In the genomic region with DNA sequence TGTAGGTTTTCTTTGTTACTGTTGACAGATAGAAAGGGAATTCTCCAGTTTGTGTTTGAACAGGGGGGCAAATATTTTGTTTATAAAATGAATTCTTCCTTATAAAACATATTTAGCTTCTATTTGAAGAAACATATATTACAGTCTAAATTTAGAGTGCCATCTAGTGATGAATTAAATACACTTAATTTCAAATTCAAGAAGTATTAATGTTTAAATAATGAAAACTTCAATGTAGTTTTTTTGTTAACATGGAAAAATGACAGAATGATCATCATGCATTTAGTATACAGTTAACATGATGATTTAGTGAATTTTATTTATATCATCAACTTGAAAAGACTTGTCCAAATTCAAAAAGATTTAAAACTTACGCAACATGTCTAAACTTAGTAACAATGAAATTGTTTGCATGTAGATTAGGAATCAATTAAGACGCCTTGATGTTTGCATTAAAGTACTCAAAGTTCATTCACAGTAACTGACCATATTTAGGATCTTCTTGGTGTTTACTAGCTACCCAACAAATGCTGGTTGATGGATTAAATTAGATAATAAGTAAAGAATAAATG, we compare ENCODE assay signal across 19 cellular contexts.
A peak's percentile ranks its signal among the peaks of the same experiment; 100 is the strongest.
DNase-seq lines count a peak whose midpoint lies in the region; ATAC-seq and TF ChIP-seq lines count a peak whose summit lies in the region.
"Had no signal": no experiment of that assay in that cellular context is flagged by ENCODE, and none has a peak within 500 bp of the region (broad histone marks: within the 10 kb centered on the region; RNA-seq: fewer than 3 reads in every experiment).

No MANE protein-coding gene starts in this region.

- CTCF ChIA-PET in MCF 10A (lab: Yijun Ruan, JAX), result interaction anchor here (0.8 kb wide), 1 partner anchor 86 kb away, joined by 4 read pairs; no protein-coding TSS in a partner anchor
- CTCF ChIA-PET in CD4-positive, alpha-beta memory T cell (lab: Charles Lee; ENCODE audit: partially characterized antibody), result no interaction called here
- CTCF ChIA-PET in CD4-positive, alpha-beta T cell (lab: Charles Lee), result no interaction called here

- TF ChIP-seq CTCF in MCF 10A (IDR thresholded peaks at IDR 0.05; ENCODE audit: unreplicated experiment) (peak; percentile 27), breast epithelium (IDR thresholded peaks at IDR 0.05) (no peak), dorsolateral prefrontal cortex (IDR thresholded peaks at IDR 0.05 in 54 of 56, conservative IDR thresholded peaks at IDR 0.05 in 2 of 56; ENCODE audit: low read depth in 1 of 56, partially characterized antibody in 56 of 56) (peak in 42 of 56 donors; percentile 12 to 61 (median 35)), thoracic aorta (IDR thresholded peaks at IDR 0.05) (peak; percentile 15), endodermal cell (conservative IDR thresholded peaks at IDR 0.05) (no peak)
- no peak for TF ChIP-seq CTCF in CD4-positive, alpha-beta T cell (IDR thresholded peaks at IDR 0.05)

- no peak overlapping the region for H3K9ac ChIP-seq in endodermal cell (ENCODE audit: extremely low read depth, low read length, poor library complexity, severe bottlenecking)

- POLR2A ChIA-PET in MCF 10A (lab: Yijun Ruan, JAX), result no interaction called here
- POLR2A ChIA-PET in CD4-positive, alpha-beta memory T cell (lab: Charles Lee; ENCODE audit: partially characterized antibody), result no interaction called here
- POLR2A ChIA-PET in CD4-positive, alpha-beta T cell (lab: Charles Lee), result no interaction called here

- H3K27ac ChIP-seq in breast epithelium, result no peak overlapping the region
- no peak overlapping the region for H3K27ac ChIP-seq in dorsolateral prefrontal cortex
- no peak overlapping the region for H3K27ac ChIP-seq in thoracic aorta
- H3K27ac ChIP-seq in endodermal cell (ENCODE audit: low read depth, low read length), result no peak overlapping the region
- H3K27ac ChIP-seq in CD4-positive, alpha-beta memory T cell (ENCODE audit: low read depth, low read length), result no peak overlapping the region
- H3K27ac ChIP-seq in CD4-positive, alpha-beta T cell (ENCODE audit: low read depth, low read length), result no peak overlapping the region
- H3K27ac ChIP-seq: uterus had no signal

- H3K4me1 ChIP-seq in breast epithelium, result no peaks in the 10 kb centered on the region
- peaks cover 25 to 26% of the 10 kb centered on the region in 2 donors for H3K4me1 ChIP-seq in thoracic aorta (ENCODE audit: control insufficient read depth in 1 of 2, low read depth in 2 of 2)
- H3K4me1 ChIP-seq in endodermal cell (ENCODE audit: control insufficient read depth, insufficient read depth, low read length), result no peaks in the 10 kb centered on the region
- H3K4me1 ChIP-seq in CD4-positive, alpha-beta memory T cell (ENCODE audit: insufficient read depth, low read length), result no peaks in the 10 kb centered on the region
- H3K4me1 ChIP-seq: uterus had no signal

- H3K4me3 Mint-ChIP-seq in MCF 10A (ENCODE audit: unreplicated experiment), result no peak overlapping the region
- no peak overlapping the region for H3K4me3 Mint-ChIP-seq in endodermal cell
- no peak overlapping the region for H3K4me3 Mint-ChIP-seq in CD4-positive, alpha-beta memory T cell
- no peak overlapping the region for H3K4me3 Mint-ChIP-seq in CD4-positive, alpha-beta T cell
- H3K4me3 Mint-ChIP-seq: activated T-helper 17 cell treated with anti-CD3 and anti-CD28 coated beads, Interleukin-2, amount 50 U/mL, for 72 hours; stimulated activated memory B cell treated with anti-CD40 and anti-IgM and Interleukin-4, amounts not matched to agents 10 μg/mL and 1 μg/mL and 100 μg/mL, for 72 hours had no signal

- H3K27ac Mint-ChIP-seq in MCF 10A (ENCODE audit: low read depth, unreplicated experiment), result no peak overlapping the region
- no peak overlapping the region for H3K27ac Mint-ChIP-seq in endodermal cell
- no peak overlapping the region for H3K27ac Mint-ChIP-seq in CD4-positive, alpha-beta memory T cell
- no peak overlapping the region for H3K27ac Mint-ChIP-seq in CD4-positive, alpha-beta T cell
- H3K27ac Mint-ChIP-seq: activated T-helper 17 cell treated with anti-CD3 and anti-CD28 coated beads, Interleukin-2, amount 50 U/mL, for 72 hours; stimulated activated memory B cell treated with anti-CD40 and anti-IgM and Interleukin-4, amounts not matched to agents 10 μg/mL and 1 μg/mL and 100 μg/mL, for 72 hours had no signal

- no TSS peak for BruUV-seq in MCF 10A (replicated peaks; lab: Mats Ljungman, UMichigan)

- intact Hi-C loops in MCF 10A (cut with micrococcal nuclease) (no loop called here), breast epithelium (cut with DNase I; ENCODE audit: low total_unique reads) (no loop called here), dorsolateral prefrontal cortex (cut with DNase I) (no loop called here)
- intact Hi-C loops in CD4-positive, alpha-beta memory T cell (cut with micrococcal nuclease), result no loop called here
- intact Hi-C loops in CD4-positive, alpha-beta T cell (cut with DNase I, micrococcal nuclease), result no loop called here

- H3K36me3 Mint-ChIP-seq in MCF 10A (ENCODE audit: insufficient read depth, unreplicated experiment) (peaks cover 7% of the 10 kb centered on the region), endodermal cell (ENCODE audit: low read depth) (no peaks in the 10 kb centered on the region)
- no peaks in the 10 kb centered on the region for H3K36me3 Mint-ChIP-seq in CD4-positive, alpha-beta memory T cell
- no peaks in the 10 kb centered on the region for H3K36me3 Mint-ChIP-seq in CD4-positive, alpha-beta T cell (ENCODE audit: low read depth)
- H3K36me3 Mint-ChIP-seq: stimulated activated memory B cell treated with anti-CD40 and anti-IgM and Interleukin-4, amounts not matched to agents 10 μg/mL and 1 μg/mL and 100 μg/mL, for 72 hours had no signal

- H3K36me3 ChIP-seq in breast epithelium (no peaks in the 10 kb centered on the region), thoracic aorta (no peaks in the 10 kb centered on the region), endodermal cell (ENCODE audit: control insufficient read depth, insufficient read depth, low read length) (no peaks in the 10 kb centered on the region)
- H3K36me3 ChIP-seq in CD4-positive, alpha-beta memory T cell (ENCODE audit: insufficient read depth, low read length), result no peaks in the 10 kb centered on the region
- H3K36me3 ChIP-seq: MG63, uterus had no signal

- H3K4me1 Mint-ChIP-seq in MCF 10A (ENCODE audit: insufficient read depth, unreplicated experiment), result no peaks in the 10 kb centered on the region
- H3K4me1 Mint-ChIP-seq in endodermal cell, result no peaks in the 10 kb centered on the region
- no peaks in the 10 kb centered on the region for H3K4me1 Mint-ChIP-seq in CD4-positive, alpha-beta memory T cell
- no peaks in the 10 kb centered on the region for H3K4me1 Mint-ChIP-seq in CD4-positive, alpha-beta T cell (ENCODE audit: low read depth)
- H3K4me1 Mint-ChIP-seq: activated T-helper 17 cell treated with anti-CD3 and anti-CD28 coated beads, Interleukin-2, amount 50 U/mL, for 72 hours; stimulated activated memory B cell treated with anti-CD40 and anti-IgM and Interleukin-4, amounts not matched to agents 10 μg/mL and 1 μg/mL and 100 μg/mL, for 72 hours had no signal

- DNase-seq in MCF 10A (ENCODE audit: unreplicated experiment) (peak; percentile 6), breast epithelium (ENCODE audit: low spot score in 2 of 2) (no peak), NCI-H69 (lab: John Stamatoyannopoulos, UW) (peak; percentile 2), dorsolateral prefrontal cortex (no peak), thoracic aorta (ENCODE audit: low spot score) (no peak), endodermal cell (no peak)
- no peak for DNase-seq in CD4-positive, alpha-beta memory T cell
- DNase-seq in CD4-positive, alpha-beta T cell, result no peak
- DNase-seq: activated CD4-positive, alpha-beta T cell treated with anti-CD3 and anti-CD28 coated beads, Interleukin-2, amount 50 U/mL, for 4 hours; aorta; C1 segment of cervical spinal cord; effector memory CD4-positive, alpha-beta T cell; H7; left colon; MG63; stimulated activated CD4-positive, alpha-beta T cell treated with anti-CD3 and anti-CD28 coated beads, Interleukin-4, amount 100 ng/mL, for 24 hours; uterus had no signal

- TF ChIP-seq POLR2A in breast epithelium (IDR thresholded peaks at IDR 0.05), result no peak

- no peak for ATAC-seq in thoracic aorta (ENCODE audit: insufficient number of reproducible peaks, low FRiP score, low read depth)
- no peak for ATAC-seq in CD4-positive, alpha-beta T cell (ENCODE audit: poor library complexity)
- ATAC-seq: activated T-helper 17 cell treated with anti-CD3 and anti-CD28 coated beads, Interleukin-2, amount 50 U/mL, for 72 hours; left colon; stimulated activated memory B cell treated with anti-CD40 and anti-IgM and Interleukin-4, amounts not matched to agents 10 μg/mL and 1 μg/mL and 100 μg/mL, for 72 hours had no signal

- H3K27me3 Mint-ChIP-seq in MCF 10A (ENCODE audit: insufficient read depth, unreplicated experiment) (no peaks in the 10 kb centered on the region), endodermal cell (ENCODE audit: insufficient read depth) (no peaks in the 10 kb centered on the region)
- H3K27me3 Mint-ChIP-seq in CD4-positive, alpha-beta memory T cell, result no peaks in the 10 kb centered on the region
- H3K27me3 Mint-ChIP-seq in CD4-positive, alpha-beta T cell, result no peaks in the 10 kb centered on the region
- H3K27me3 Mint-ChIP-seq: activated T-helper 17 cell treated with anti-CD3 and anti-CD28 coated beads, Interleukin-2, amount 50 U/mL, for 72 hours; stimulated activated memory B cell treated with anti-CD40 and anti-IgM and Interleukin-4, amounts not matched to agents 10 μg/mL and 1 μg/mL and 100 μg/mL, for 72 hours had no signal

- H3K4me3 ChIP-seq in breast epithelium (no peak overlapping the region), dorsolateral prefrontal cortex (no peak overlapping the region), thoracic aorta (no peak overlapping the region), endodermal cell (ENCODE audit: low read length) (no peak overlapping the region)
- no peak overlapping the region for H3K4me3 ChIP-seq in CD4-positive, alpha-beta memory T cell (ENCODE audit: low read length in 2 of 2)
- H3K4me3 ChIP-seq: MG63, uterus had no signal

- WGBS in endodermal cell (ENCODE audit: insufficient coverage in 1 of 2, insufficient read length in 1 of 2), 2 experiments, result 95% methylated on average over 2 of the region's 2 CpGs; no CpG with 5 or more reads in 1 of the 2 experiments

- H3K9me3 ChIP-seq in breast epithelium (no peaks in the 10 kb centered on the region), thoracic aorta (no peaks in the 10 kb centered on the region), endodermal cell (ENCODE audit: control insufficient read depth, low read length) (no peaks in the 10 kb centered on the region)
- H3K9me3 ChIP-seq in CD4-positive, alpha-beta memory T cell (ENCODE audit: control insufficient read depth in 1 of 2, low read length in 2 of 2), result no peaks in the 10 kb centered on the region
- H3K9me3 ChIP-seq in CD4-positive, alpha-beta T cell (ENCODE audit: control insufficient read depth, low read length), result no peaks in the 10 kb centered on the region
- H3K9me3 ChIP-seq: MG63, uterus had no signal

- H3K9me3 Mint-ChIP-seq in MCF 10A (ENCODE audit: unreplicated experiment) (peaks cover 7% of the 10 kb centered on the region), endodermal cell (no peaks in the 10 kb centered on the region)
- peaks cover 0 to 11% (median 0%) of the 10 kb centered on the region in 8 donors for H3K9me3 Mint-ChIP-seq in CD4-positive, alpha-beta memory T cell
- H3K9me3 Mint-ChIP-seq in CD4-positive, alpha-beta T cell, result no peaks in the 10 kb centered on the region
- H3K9me3 Mint-ChIP-seq: activated T-helper 17 cell treated with anti-CD3 and anti-CD28 coated beads, Interleukin-2, amount 50 U/mL, for 72 hours had no signal

- no peaks in the 10 kb centered on the region for H3K27me3 ChIP-seq in breast epithelium
- H3K27me3 ChIP-seq in dorsolateral prefrontal cortex, result no peaks in the 10 kb centered on the region
- no peaks in the 10 kb centered on the region for H3K27me3 ChIP-seq in thoracic aorta (replicated peaks; ENCODE audit: insufficient read depth)
- H3K27me3 ChIP-seq in endodermal cell (ENCODE audit: control insufficient read depth, insufficient read depth, low read length, poor library complexity, severe bottlenecking), result no peaks in the 10 kb centered on the region
- no peaks in the 10 kb centered on the region for H3K27me3 ChIP-seq in CD4-positive, alpha-beta memory T cell (ENCODE audit: insufficient read depth, low read length)
- H3K27me3 ChIP-seq in CD4-positive, alpha-beta T cell (ENCODE audit: control insufficient read depth, insufficient read depth, low read length), result no peaks in the 10 kb centered on the region
- H3K27me3 ChIP-seq: MG63, uterus had no signal

Comparison
In these comparisons a context has a peak if more than half of its experiments do, and no peak if none do; other contexts are left out.
1. DNase-seq: peak in MCF 10A (single experiment) and NCI-H69 (single experiment); none in breast epithelium (0 of 2), dorsolateral prefrontal cortex (0 of 10), thoracic aorta (single experiment), endodermal cell (single experiment), CD4-positive, alpha-beta memory T cell (0 of 5) and CD4-positive, alpha-beta T cell (0 of 10).
2. CTCF ChIP-seq: peak in MCF 10A (single experiment), dorsolateral prefrontal cortex (42 of 56) and thoracic aorta (single experiment); none in breast epithelium (0 of 3), endodermal cell (single experiment) and CD4-positive, alpha-beta T cell (single experiment).